In the genomic region with DNA sequence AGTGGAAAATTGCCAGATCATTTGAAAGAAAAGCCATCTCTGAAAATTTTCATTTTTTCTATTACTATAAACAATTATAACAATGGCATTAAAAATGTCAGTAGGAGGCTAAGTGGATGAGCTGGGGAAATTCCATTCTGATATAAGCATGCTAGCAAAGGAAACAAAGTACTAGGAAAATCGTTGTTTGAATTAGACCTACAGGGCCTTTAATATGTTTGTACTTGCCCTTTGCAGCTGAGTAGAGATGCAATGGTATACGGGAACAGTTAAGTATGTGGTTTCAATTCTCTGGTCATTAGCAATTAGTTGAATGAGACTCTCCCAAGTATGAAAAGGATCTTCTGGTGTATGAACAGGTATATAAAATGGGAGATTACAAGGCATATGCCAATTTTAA, we compare ENCODE assay signal across 2 cellular contexts.
TF ChIP-seq lines count a peak whose summit lies in the region.

No MANE protein-coding gene starts in this region.

TF ChIP-seq in GM23338, 12 proteins besides CTCF, POLR2A, EP300 and RAD21 (continued from another document):
- TF ChIP-seq, protein P1, sequence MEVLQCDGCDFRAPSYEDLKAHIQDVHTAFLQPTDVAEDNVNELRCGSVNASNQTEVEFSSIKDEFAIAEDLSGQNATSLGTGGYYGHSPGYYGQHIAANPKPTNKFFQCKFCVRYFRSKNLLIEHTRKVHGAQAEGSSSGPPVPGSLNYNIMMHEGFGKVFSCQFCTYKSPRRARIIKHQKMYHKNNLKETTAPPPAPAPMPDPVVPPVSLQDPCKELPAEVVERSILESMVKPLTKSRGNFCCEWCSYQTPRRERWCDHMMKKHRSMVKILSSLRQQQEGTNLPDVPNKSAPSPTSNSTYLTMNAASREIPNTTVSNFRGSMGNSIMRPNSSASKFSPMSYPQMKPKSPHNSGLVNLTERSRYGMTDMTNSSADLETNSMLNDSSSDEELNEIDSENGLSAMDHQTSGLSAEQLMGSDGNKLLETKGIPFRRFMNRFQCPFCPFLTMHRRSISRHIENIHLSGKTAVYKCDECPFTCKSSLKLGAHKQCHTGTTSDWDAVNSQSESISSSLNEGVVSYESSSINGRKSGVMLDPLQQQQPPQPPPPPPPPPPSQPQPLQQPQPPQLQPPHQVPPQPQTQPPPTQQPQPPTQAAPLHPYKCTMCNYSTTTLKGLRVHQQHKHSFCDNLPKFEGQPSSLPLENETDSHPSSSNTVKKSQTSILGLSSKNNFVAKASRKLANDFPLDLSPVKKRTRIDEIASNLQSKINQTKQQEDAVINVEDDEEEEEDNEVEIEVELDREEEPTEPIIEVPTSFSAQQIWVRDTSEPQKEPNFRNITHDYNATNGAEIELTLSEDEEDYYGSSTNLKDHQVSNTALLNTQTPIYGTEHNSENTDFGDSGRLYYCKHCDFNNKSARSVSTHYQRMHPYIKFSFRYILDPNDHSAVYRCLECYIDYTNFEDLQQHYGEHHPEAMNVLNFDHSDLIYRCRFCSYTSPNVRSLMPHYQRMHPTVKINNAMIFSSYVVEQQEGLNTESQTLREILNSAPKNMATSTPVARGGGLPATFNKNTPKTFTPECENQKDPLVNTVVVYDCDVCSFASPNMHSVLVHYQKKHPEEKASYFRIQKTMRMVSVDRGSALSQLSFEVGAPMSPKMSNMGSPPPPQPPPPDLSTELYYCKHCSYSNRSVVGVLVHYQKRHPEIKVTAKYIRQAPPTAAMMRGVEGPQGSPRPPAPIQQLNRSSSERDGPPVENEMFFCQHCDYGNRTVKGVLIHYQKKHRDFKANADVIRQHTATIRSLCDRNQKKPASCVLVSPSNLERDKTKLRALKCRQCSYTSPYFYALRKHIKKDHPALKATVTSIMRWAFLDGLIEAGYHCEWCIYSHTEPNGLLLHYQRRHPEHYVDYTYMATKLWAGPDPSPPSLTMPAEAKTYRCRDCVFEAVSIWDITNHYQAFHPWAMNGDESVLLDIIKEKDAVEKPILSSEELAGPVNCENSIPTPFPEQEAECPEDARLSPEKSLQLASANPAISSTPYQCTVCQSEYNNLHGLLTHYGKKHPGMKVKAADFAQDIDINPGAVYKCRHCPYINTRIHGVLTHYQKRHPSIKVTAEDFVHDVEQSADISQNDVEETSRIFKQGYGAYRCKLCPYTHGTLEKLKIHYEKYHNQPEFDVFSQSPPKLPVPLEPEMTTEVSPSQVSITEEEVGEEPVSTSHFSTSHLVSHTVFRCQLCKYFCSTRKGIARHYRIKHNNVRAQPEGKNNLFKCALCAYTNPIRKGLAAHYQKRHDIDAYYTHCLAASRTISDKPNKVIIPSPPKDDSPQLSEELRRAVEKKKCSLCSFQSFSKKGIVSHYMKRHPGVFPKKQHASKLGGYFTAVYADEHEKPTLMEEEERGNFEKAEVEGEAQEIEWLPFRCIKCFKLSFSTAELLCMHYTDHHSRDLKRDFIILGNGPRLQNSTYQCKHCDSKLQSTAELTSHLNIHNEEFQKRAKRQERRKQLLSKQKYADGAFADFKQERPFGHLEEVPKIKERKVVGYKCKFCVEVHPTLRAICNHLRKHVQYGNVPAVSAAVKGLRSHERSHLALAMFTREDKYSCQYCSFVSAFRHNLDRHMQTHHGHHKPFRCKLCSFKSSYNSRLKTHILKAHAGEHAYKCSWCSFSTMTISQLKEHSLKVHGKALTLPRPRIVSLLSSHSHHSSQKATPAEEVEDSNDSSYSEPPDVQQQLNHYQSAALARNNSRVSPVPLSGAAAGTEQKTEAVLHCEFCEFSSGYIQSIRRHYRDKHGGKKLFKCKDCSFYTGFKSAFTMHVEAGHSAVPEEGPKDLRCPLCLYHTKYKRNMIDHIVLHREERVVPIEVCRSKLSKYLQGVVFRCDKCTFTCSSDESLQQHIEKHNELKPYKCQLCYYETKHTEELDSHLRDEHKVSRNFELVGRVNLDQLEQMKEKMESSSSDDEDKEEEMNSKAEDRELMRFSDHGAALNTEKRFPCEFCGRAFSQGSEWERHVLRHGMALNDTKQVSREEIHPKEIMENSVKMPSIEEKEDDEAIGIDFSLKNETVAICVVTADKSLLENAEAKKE (CRISPR knock-in tag; IDR thresholded peaks at IDR 0.05): no peak
- TF ChIP-seq STAT1 (IDR thresholded peaks at IDR 0.05; ENCODE audit: unreplicated experiment) (no peak), ZNF114 (CRISPR knock-in tag; IDR thresholded peaks at IDR 0.05) (no peak), ZNF331 (CRISPR knock-in tag; IDR thresholded peaks at IDR 0.05; ENCODE audit: low read depth) (no peak), NANOG (IDR thresholded peaks at IDR 0.05; ENCODE audit: borderline replicate concordance) (no peak), EZH2phosphoT487 (IDR thresholded peaks at IDR 0.05; ENCODE audit: unreplicated experiment) (no peak), POLR2AphosphoS5 (IDR thresholded peaks at IDR 0.05; ENCODE audit: low read depth) (no peak)
- TF ChIP-seq, protein P2, sequence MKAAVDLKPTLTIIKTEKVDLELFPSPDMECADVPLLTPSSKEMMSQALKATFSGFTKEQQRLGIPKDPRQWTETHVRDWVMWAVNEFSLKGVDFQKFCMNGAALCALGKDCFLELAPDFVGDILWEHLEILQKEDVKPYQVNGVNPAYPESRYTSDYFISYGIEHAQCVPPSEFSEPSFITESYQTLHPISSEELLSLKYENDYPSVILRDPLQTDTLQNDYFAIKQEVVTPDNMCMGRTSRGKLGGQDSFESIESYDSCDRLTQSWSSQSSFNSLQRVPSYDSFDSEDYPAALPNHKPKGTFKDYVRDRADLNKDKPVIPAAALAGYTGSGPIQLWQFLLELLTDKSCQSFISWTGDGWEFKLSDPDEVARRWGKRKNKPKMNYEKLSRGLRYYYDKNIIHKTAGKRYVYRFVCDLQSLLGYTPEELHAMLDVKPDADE (IDR thresholded peaks at IDR 0.05): no peak
- TF ChIP-seq, protein P3, sequence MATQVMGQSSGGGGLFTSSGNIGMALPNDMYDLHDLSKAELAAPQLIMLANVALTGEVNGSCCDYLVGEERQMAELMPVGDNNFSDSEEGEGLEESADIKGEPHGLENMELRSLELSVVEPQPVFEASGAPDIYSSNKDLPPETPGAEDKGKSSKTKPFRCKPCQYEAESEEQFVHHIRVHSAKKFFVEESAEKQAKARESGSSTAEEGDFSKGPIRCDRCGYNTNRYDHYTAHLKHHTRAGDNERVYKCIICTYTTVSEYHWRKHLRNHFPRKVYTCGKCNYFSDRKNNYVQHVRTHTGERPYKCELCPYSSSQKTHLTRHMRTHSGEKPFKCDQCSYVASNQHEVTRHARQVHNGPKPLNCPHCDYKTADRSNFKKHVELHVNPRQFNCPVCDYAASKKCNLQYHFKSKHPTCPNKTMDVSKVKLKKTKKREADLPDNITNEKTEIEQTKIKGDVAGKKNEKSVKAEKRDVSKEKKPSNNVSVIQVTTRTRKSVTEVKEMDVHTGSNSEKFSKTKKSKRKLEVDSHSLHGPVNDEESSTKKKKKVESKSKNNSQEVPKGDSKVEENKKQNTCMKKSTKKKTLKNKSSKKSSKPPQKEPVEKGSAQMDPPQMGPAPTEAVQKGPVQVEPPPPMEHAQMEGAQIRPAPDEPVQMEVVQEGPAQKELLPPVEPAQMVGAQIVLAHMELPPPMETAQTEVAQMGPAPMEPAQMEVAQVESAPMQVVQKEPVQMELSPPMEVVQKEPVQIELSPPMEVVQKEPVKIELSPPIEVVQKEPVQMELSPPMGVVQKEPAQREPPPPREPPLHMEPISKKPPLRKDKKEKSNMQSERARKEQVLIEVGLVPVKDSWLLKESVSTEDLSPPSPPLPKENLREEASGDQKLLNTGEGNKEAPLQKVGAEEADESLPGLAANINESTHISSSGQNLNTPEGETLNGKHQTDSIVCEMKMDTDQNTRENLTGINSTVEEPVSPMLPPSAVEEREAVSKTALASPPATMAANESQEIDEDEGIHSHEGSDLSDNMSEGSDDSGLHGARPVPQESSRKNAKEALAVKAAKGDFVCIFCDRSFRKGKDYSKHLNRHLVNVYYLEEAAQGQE (IDR thresholded peaks at IDR 0.05; ENCODE audit: unreplicated experiment): no peak

TF ChIP-seq in SK-N-SH, 30 proteins besides CTCF, POLR2A, EP300 and RAD21 (continued from another document):
- TF ChIP-seq, protein P4, sequence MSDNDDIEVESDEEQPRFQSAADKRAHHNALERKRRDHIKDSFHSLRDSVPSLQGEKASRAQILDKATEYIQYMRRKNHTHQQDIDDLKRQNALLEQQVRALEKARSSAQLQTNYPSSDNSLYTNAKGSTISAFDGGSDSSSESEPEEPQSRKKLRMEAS (IDR thresholded peaks at IDR 0.05; ENCODE audit: low read depth): no peak
- no peak for TF ChIP-seq CHD2 (IDR thresholded peaks at IDR 0.05; ENCODE audit: low read length, partially characterized antibody)
- TF ChIP-seq RCOR1 (IDR thresholded peaks at IDR 0.05; ENCODE audit: low read length): no peak
- no peak for TF ChIP-seq SIN3A (IDR thresholded peaks at IDR 0.05; ENCODE audit: borderline replicate concordance, low read depth, low read length)
- no peak for TF ChIP-seq NRF1 (IDR thresholded peaks at IDR 0.05; ENCODE audit: low read depth, low read length)
- no peak for TF ChIP-seq TEAD4 (IDR thresholded peaks at IDR 0.05; ENCODE audit: borderline replicate concordance, insufficient read depth)
- TF ChIP-seq JUND (IDR thresholded peaks at IDR 0.05): no peak
- no peak for TF ChIP-seq TCF12 (IDR thresholded peaks at IDR 0.05)
- TF ChIP-seq, protein P3 (IDR thresholded peaks at IDR 0.05; ENCODE audit: low read depth, low read length): no peak
- TF ChIP-seq, protein P5, sequence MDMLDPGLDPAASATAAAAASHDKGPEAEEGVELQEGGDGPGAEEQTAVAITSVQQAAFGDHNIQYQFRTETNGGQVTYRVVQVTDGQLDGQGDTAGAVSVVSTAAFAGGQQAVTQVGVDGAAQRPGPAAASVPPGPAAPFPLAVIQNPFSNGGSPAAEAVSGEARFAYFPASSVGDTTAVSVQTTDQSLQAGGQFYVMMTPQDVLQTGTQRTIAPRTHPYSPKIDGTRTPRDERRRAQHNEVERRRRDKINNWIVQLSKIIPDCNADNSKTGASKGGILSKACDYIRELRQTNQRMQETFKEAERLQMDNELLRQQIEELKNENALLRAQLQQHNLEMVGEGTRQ (IDR thresholded peaks at IDR 0.05; ENCODE audit: borderline replicate concordance, low read depth, low read length): no peak
- TF ChIP-seq YY1 (IDR thresholded peaks at IDR 0.05; ENCODE audit: low read depth): no peak
- TF ChIP-seq EZH2phosphoT487 (IDR thresholded peaks at IDR 0.05; ENCODE audit: borderline replicate concordance, low read depth): no peak
